ENCODE assay signal across 1 cellular context in the genomic region with DNA sequence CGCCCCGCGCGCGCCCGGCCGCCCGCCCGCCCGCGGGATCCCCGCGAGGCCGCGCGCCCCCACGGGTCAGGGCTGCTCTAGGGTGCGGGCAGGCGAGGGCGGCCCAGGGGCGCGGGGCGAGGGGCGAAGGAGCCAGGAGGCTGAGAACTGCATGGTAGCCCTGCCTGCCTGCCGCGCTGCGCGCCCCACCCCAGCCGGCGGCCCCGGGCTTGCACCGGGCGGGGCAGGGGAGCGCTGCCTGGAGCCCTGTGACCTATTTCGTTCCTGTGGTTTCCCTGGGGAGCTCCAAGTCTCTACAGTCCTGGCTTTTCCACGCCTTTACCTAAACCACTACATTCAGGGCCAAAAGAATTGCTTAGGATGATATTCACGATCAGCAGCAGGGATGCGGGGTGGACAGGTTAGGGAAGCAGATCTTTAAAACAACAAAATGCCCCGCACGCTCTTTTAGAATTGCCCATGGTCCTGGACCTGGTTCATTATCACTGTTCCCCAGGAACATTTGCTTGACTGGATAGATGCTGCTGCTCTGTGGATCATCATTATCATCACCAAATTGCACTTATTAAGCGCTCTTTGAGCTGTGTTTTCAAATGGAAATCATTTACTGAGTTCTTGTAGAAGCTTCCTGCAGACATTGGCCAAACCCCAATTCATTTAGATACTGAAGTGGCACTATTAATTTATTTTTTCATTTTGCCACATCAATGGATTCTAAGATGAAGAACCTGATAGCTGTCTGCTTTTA.
TF ChIP-seq lines count a peak whose summit lies in the region.

No MANE protein-coding gene starts in this region.

TF ChIP-seq in HEK293T, 16 proteins besides CTCF, POLR2A, EP300 and RAD21 (continued from another document):
- TF ChIP-seq TARDBP (IDR thresholded peaks at IDR 0.05), result no peak
- no peak for TF ChIP-seq FOXM1 (IDR thresholded peaks at IDR 0.05; ENCODE audit: borderline replicate concordance)
